Comparison of ENCODE assay signal across 10 cellular contexts in the genomic region with DNA sequence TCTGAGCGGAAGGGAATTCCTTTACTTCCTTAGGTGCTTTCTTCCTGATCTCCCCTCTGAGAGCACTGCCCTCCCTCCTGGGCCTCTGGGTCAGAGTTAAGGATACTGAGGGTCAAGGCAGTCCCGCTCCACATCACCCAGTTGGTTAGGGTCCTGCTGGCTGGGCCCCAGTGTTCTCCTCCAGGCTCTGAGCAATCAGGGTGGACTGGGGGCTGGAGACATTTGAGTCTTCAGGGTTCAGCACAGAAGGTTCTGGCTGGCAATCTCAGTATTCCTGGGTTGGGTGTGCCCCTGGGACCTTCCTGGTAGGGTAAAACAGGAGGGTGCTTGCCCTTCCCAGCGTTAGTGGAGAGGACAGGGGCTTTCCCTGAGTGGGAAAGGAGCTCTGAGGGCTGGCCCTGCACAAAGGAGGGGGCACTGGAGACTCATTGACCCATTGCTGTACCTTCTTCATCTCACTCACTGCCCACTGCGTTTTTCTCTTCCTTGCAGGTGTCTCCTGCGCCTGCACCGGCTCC. TPM values are rescaled to one million over a fixed set of nuclear protein-coding genes. Genes with fewer than 3 reads are reported as not detected.
DNase-seq lines count a peak whose midpoint lies in the region; ATAC-seq and TF ChIP-seq lines count a peak whose summit lies in the region.
"Had no signal": no experiment of that assay in that cellular context is flagged by ENCODE, and none has a peak within 500 bp of the region (broad histone marks: within the 10 kb centered on the region; RNA-seq: fewer than 3 reads in every experiment).

No MANE protein-coding gene starts in this region.

- DNase-seq in activated CD4-positive, alpha-beta T cell treated with anti-CD3 and anti-CD28 coated beads for 36 hours: no peak
- no peak for DNase-seq in activated CD4-positive, alpha-beta T cell treated with anti-CD3 and anti-CD28 coated beads, Interleukin-2, amount 50 U/mL, for 4 hours
- DNase-seq in effector memory CD8-positive, alpha-beta T cell: no peak
- DNase-seq in testis: no peak
- no peak for DNase-seq in SW 1271 (lab: John Stamatoyannopoulos, UW)
- no peak for DNase-seq in NCI-H446 treated with DMSO at 0.1 percent for 48 hours (lab: John Stamatoyannopoulos, UW)
- no peak for DNase-seq in DMS79 (lab: John Stamatoyannopoulos, UW)
- DNase-seq: NCI-H226 had no signal

- H3K27ac ChIP-seq in mucosa of rectum (ENCODE audit: low read depth in 2 of 2, low read length in 2 of 2): peak overlapping the region; percentile 74 to 80
- peak overlapping the region in 1 of 2 donors; percentile 69 for H3K27ac ChIP-seq in testis
- H3K27ac ChIP-seq: A549 had no signal

- CTCF ChIA-PET in activated CD4-positive, alpha-beta T cell treated with anti-CD3 and anti-CD28 coated beads for 36 hours (lab: Charles Lee): no interaction called here

- H3K4me1 Mint-ChIP-seq in activated CD4-positive, alpha-beta T cell treated with anti-CD3 and anti-CD28 coated beads for 36 hours: peaks cover 21% of the 10 kb centered on the region
- peaks cover 14 to 21% of the 10 kb centered on the region in 2 donors for H3K4me1 Mint-ChIP-seq in effector memory CD8-positive, alpha-beta T cell (ENCODE audit: low read depth in 2 of 2)

- no peaks in the 10 kb centered on the region for H3K36me3 Mint-ChIP-seq in activated CD4-positive, alpha-beta T cell treated with anti-CD3 and anti-CD28 coated beads for 36 hours (ENCODE audit: low read depth)
- H3K36me3 Mint-ChIP-seq in effector memory CD8-positive, alpha-beta T cell (ENCODE audit: insufficient read depth): no peaks in the 10 kb centered on the region

- peak overlapping the region; percentile 83 to 86 for H3K9ac ChIP-seq in mucosa of rectum (ENCODE audit: low read depth in 1 of 2, low read length in 2 of 2)

- peak overlapping the region; percentile 75 to 79 for H3K4me3 ChIP-seq in mucosa of rectum (ENCODE audit: low read length in 2 of 2)
- peak overlapping the region; percentile 40 to 57 for H3K4me3 ChIP-seq in testis
- H3K4me3 ChIP-seq: A549 had no signal

- H3K9me3 Mint-ChIP-seq in activated CD4-positive, alpha-beta T cell treated with anti-CD3 and anti-CD28 coated beads for 36 hours (ENCODE audit: low read depth): no peaks in the 10 kb centered on the region
- H3K9me3 Mint-ChIP-seq in effector memory CD8-positive, alpha-beta T cell: no peaks in the 10 kb centered on the region

- no peak for TF ChIP-seq POLR2A in testis (IDR thresholded peaks at IDR 0.05)

- peaks cover 66% of the 10 kb centered on the region for H3K27me3 Mint-ChIP-seq in activated CD4-positive, alpha-beta T cell treated with anti-CD3 and anti-CD28 coated beads for 36 hours
- H3K27me3 Mint-ChIP-seq in effector memory CD8-positive, alpha-beta T cell: peaks cover 60 to 89% of the 10 kb centered on the region in 2 donors

- intact Hi-C loops in activated CD4-positive, alpha-beta T cell treated with anti-CD3 and anti-CD28 coated beads for 36 hours (cut with DNase I, micrococcal nuclease): no loop called here
- intact Hi-C loops in testis (cut with DNase I; ENCODE audit: low total_unique reads): no loop called here

- H3K4me3 Mint-ChIP-seq in activated CD4-positive, alpha-beta T cell treated with anti-CD3 and anti-CD28 coated beads for 36 hours: peak overlapping the region; percentile 52
- peak overlapping the region; percentile 63 to 71 for H3K4me3 Mint-ChIP-seq in effector memory CD8-positive, alpha-beta T cell

- H3K36me3 ChIP-seq in mucosa of rectum (ENCODE audit: control insufficient read depth in 2 of 2, insufficient read depth in 2 of 2, low read length in 2 of 2): no peaks in the 10 kb centered on the region
- H3K36me3 ChIP-seq in testis (ENCODE audit: low read depth, missing control alignments): no peaks in the 10 kb centered on the region

- H3K4me1 ChIP-seq in mucosa of rectum (ENCODE audit: control insufficient read depth in 2 of 2, insufficient read depth in 2 of 2, low read length in 2 of 2): peaks cover 5 to 9% of the 10 kb centered on the region in 2 donors
- H3K4me1 ChIP-seq in testis: peaks cover 8% of the 10 kb centered on the region
- H3K4me1 ChIP-seq: A549 had no signal

- H3K27me3 ChIP-seq in mucosa of rectum (ENCODE audit: control insufficient read depth in 2 of 2, insufficient read depth in 2 of 2, low read length in 2 of 2) (peaks cover 24 to 33% of the 10 kb centered on the region in 2 donors), testis (no peaks in the 10 kb centered on the region)

- H3K9me3 ChIP-seq in mucosa of rectum (ENCODE audit: control insufficient read depth in 2 of 2, low read length in 2 of 2): no peaks in the 10 kb centered on the region
- H3K9me3 ChIP-seq in testis: no peaks in the 10 kb centered on the region
- H3K9me3 ChIP-seq: A549 had no signal

- TF ChIP-seq CTCF in testis (IDR thresholded peaks at IDR 0.05): no peak

- ATAC-seq in activated CD4-positive, alpha-beta T cell treated with anti-CD3 and anti-CD28 coated beads for 36 hours: no peak
- no peak for ATAC-seq in effector memory CD8-positive, alpha-beta T cell (replicated peaks)

- POLR2A ChIA-PET in activated CD4-positive, alpha-beta T cell treated with anti-CD3 and anti-CD28 coated beads for 36 hours (lab: Charles Lee): no interaction called here

- H3K27ac Mint-ChIP-seq in activated CD4-positive, alpha-beta T cell treated with anti-CD3 and anti-CD28 coated beads for 36 hours: no peak overlapping the region
- no peak overlapping the region for H3K27ac Mint-ChIP-seq in effector memory CD8-positive, alpha-beta T cell

- WGBS in testis, 2 donors: 39 to 65% methylated on average over 5 to 6 of the region's 6 CpGs

RNA-seq across cellular contexts. Expression of gene MT1M, which starts 0.4 kb away (rescaled TPM):
- total RNA-seq in activated CD4-positive, alpha-beta T cell treated with anti-CD3 and anti-CD28 coated beads for 36 hours: not detected
- total RNA-seq in testis: 1 to 10 TPM; 2.2 to 3.7 TPM
- polyA plus RNA-seq in testis (ENCODE audit: insufficient read depth, low read depth, low replicate concordance): 2.6 TPM
- polyA plus RNA-seq: A549 had no signal

RNA-seq across cellular contexts. Expression of gene MT1A, which starts 5.6 kb away (rescaled TPM):
- total RNA-seq in activated CD4-positive, alpha-beta T cell treated with anti-CD3 and anti-CD28 coated beads for 36 hours: 1 to 10 TPM in 1 of 2 experiments, under 1 TPM in 1; 0.74 to 1.1 TPM
- total RNA-seq in testis: 10 to 100 TPM in 1 of 2 donors, not detected in 1; 10.6 TPM
- polyA plus RNA-seq in testis (ENCODE audit: insufficient read depth, low read depth, low replicate concordance): not detected

RNA-seq across cellular contexts. Expression of gene MT1E, which starts 7.3 kb away (rescaled TPM):
- 100 to 1,000 TPM in 1 of 2 experiments, 10 to 100 TPM in 1; 61.1 to 108 TPM for total RNA-seq in activated CD4-positive, alpha-beta T cell treated with anti-CD3 and anti-CD28 coated beads for 36 hours
- 10 to 100 TPM; 10.5 to 55.4 TPM for total RNA-seq in testis
- 22.4 TPM for polyA plus RNA-seq in testis (ENCODE audit: insufficient read depth, low read depth, low replicate concordance)
- polyA plus RNA-seq: A549 had no signal

RNA-seq across cellular contexts. Expression of gene MT1B, which starts 18.8 kb away (rescaled TPM):
- not detected for total RNA-seq in activated CD4-positive, alpha-beta T cell treated with anti-CD3 and anti-CD28 coated beads for 36 hours
- total RNA-seq in testis: not detected
- not detected for polyA plus RNA-seq in testis (ENCODE audit: insufficient read depth, low read depth, low replicate concordance)
- polyA plus RNA-seq: A549 had no signal

RNA-seq across cellular contexts. Expression of gene MT2A, which starts 24.5 kb away (rescaled TPM):
- total RNA-seq in activated CD4-positive, alpha-beta T cell treated with anti-CD3 and anti-CD28 coated beads for 36 hours: 100 to 1,000 TPM; 114 to 380 TPM
- total RNA-seq in testis: 10 to 100 TPM; 20.1 to 30.7 TPM
- 77.1 TPM for polyA plus RNA-seq in testis (ENCODE audit: insufficient read depth, low read depth, low replicate concordance)
